In genomic region chr3:44020178-44020577, GRCh38 we compare ENCODE assay signal across 3 cellular contexts.
TF ChIP-seq lines count a peak whose summit lies in the region.

No MANE protein-coding gene starts in this region.

TF ChIP-seq in HEK293, 187 proteins besides CTCF, POLR2A, EP300 and RAD21 (continued from another document):
- peak; percentile 52 for TF ChIP-seq PRDM6 (tag by site-specific recombination; IDR thresholded peaks at IDR 0.05)

TF ChIP-seq in H1, 55 proteins besides CTCF, POLR2A, EP300 and RAD21 (continued from another document):
- no peak for TF ChIP-seq SAP30 (IDR thresholded peaks at IDR 0.05; ENCODE audit: insufficient read depth, insufficient replicate concordance, low read length)
- no peak for TF ChIP-seq SUZ12 (IDR thresholded peaks at IDR 0.05; ENCODE audit: low read length)
- no peak for TF ChIP-seq NANOG (IDR thresholded peaks at IDR 0.05; ENCODE audit: insufficient read depth, low read depth, low read length, poor library complexity, severe bottlenecking)
- TF ChIP-seq CTBP2 (IDR thresholded peaks at IDR 0.05; ENCODE audit: borderline replicate concordance, insufficient read depth, insufficient read length, low read length): no peak
- TF ChIP-seq HDAC6 (IDR thresholded peaks at IDR 0.05; ENCODE audit: low read depth, low read length): no peak
- no peak for TF ChIP-seq ATF2 (IDR thresholded peaks at IDR 0.05; ENCODE audit: low read length)
- no peak for TF ChIP-seq POLR2AphosphoS5 (IDR thresholded peaks at IDR 0.05; ENCODE audit: low read depth, low read length)
- no peak for TF ChIP-seq NRF1 (IDR thresholded peaks at IDR 0.05; ENCODE audit: low read depth, low read length)
- TF ChIP-seq RBBP5 (IDR thresholded peaks at IDR 0.05; ENCODE audit: borderline replicate concordance, low read depth, low read length): no peak

TF ChIP-seq in neural cell, 6 proteins besides CTCF, POLR2A, EP300 and RAD21 (continued from another document):
- TF ChIP-seq REST (IDR thresholded peaks at IDR 0.05; ENCODE audit: borderline replicate concordance): no peak
- no peak for TF ChIP-seq MXI1 (conservative IDR thresholded peaks at IDR 0.05; ENCODE audit: poor library complexity, severe bottlenecking)
- TF ChIP-seq POLR2AphosphoS5 (IDR thresholded peaks at IDR 0.05): no peak
TF ChIP-seq in neural cell: peak in this region for 0.
